In the genomic region with DNA sequence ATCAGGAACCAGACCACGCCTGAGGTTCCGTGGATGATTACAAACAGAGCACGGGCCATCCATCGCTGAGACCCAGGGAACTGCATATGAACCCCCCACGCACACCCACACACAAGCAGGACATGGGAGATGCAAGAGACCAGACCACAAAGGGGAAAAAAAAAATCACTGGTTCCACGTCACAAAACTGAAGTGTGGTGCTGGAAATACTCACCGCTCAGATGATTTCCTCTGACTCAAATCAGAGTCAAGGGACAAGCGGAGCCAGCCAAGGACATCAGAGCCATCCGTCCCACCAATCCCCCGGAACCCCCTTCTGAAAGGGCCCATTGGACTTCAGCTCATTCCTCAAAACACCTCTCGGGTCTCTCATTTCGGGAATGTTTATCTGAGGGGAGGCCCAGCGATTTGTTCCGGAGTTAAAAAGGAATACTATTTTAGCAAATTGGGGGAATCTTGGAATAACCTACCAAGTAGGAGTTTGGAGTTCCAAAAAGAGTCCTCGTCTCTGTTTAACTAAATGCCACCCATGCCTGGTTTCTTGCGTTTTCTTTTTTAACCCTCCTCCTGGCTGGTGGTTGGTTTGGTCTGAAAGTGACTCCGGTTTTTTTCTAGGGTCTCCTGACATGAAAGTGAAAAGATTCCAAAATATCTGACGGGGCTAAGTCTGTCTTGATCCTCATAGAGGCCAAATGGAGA, we compare ENCODE assay signal across 1 cellular context.
TF ChIP-seq lines count a peak whose summit lies in the region.

No MANE protein-coding gene starts in this region.

TF ChIP-seq in SK-N-SH treated with all-trans-retinoic acid at 6 μM for 48 hours, 23 proteins besides CTCF, POLR2A, EP300 and RAD21 (continued from another document):
- no peak for TF ChIP-seq TSHZ2 (CRISPR knock-in tag; IDR thresholded peaks at IDR 0.05)
